ENCODE assay signal across 17 cellular contexts in the genomic region with DNA sequence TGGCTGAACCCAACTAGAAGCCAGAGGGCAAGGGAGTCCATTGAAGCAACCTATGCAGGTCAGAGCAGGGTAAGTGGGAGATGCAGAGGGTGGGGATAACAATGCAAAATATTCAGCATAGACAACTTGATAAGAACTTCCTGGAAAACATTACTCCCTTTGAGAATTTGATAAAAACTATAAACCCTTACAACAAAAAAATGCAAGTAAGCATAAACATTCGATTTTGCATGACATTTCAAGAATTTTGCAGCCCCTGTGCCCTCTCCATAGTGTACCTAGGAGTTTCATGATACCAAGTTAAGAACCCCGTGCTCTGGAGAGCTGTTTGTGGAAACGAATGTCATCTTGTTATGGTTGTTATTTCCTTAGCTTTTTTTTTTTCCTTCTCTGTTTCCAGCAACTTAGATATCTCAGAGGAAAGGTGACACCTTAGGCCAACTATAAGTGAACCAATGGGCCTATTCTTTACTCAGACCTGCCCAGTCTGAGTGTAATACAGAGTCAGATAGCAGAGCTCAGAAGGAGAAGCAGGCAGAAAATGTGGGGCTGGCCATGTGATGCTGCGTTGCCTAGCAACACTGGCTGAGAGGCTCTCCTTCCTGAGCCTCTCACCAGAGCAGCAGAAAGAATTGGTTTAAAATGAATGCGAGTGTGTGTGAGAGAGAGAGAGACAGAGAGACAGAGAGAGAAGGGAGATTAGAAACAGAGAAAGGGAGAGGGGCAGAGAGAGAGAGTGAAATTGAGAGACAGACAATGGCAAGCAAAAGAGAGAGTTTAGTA. TPM values are rescaled to one million over a fixed set of nuclear protein-coding genes. Genes with fewer than 3 reads are reported as not detected.
DNase-seq lines count a peak whose midpoint lies in the region; ATAC-seq and TF ChIP-seq lines count a peak whose summit lies in the region.
"Had no signal": no experiment of that assay in that cellular context is flagged by ENCODE, and none has a peak within 500 bp of the region (broad histone marks: within the 10 kb centered on the region; RNA-seq: fewer than 3 reads in every experiment).

No MANE protein-coding gene starts in this region.

- H3K4me3 ChIP-seq in lower lobe of right lung = no peak overlapping the region
- H3K4me3 ChIP-seq: mucosa of descending colon had no signal

- no peak for TF ChIP-seq CTCF in lower lobe of right lung (IDR thresholded peaks at IDR 0.05)

- no peaks in the 10 kb centered on the region for H3K4me1 ChIP-seq in lower lobe of right lung

- no peaks in the 10 kb centered on the region for H3K36me3 ChIP-seq in lower lobe of right lung

- no peaks in the 10 kb centered on the region for H3K9me3 ChIP-seq in lower lobe of right lung
- H3K9me3 ChIP-seq: mucosa of descending colon had no signal

- ATAC-seq in SK-N-SH treated with all-trans-retinoic acid at 6 μM for 48 hours (peak; percentile 47; the same call in 2 of the 3 replicates), lower lobe of right lung (no peak), GM21390 (IDR thresholded peaks at IDR 0.05; ENCODE audit: unreplicated experiment) (no peak), GM19397 (IDR thresholded peaks at IDR 0.05; ENCODE audit: unreplicated experiment) (no peak)
- ATAC-seq: esophagus mucosa; HCT116; mucosa of descending colon; stimulated activated naive B cell treated with anti-CD40 and anti-IgM and Interleukin-4, amounts not matched to agents 10 μg/mL and 1 μg/mL and 100 μg/mL, for 72 hours had no signal

- H3K27ac ChIP-seq in lower lobe of right lung = no peak overlapping the region

- DNase-seq in DMS53 (lab: John Stamatoyannopoulos, UW) (peak; percentile 63), NCI-H1092 treated with DMSO at 0.1 percent for 48 hours (lab: John Stamatoyannopoulos, UW) (peak; percentile 62), inferior parietal cortex (ENCODE audit: extremely low spot score) (peak; percentile 35), lower lobe of right lung (no peak), RPMI8226 (no peak)
- DNase-seq: activated naive CD4-positive, alpha-beta T cell treated with Interleukin-2 at 50 U/mL for 16 hours; AML-193; mucosa of descending colon; NCI-H146; stimulated activated CD4-positive, alpha-beta T cell treated with anti-CD3 and anti-CD28 coated beads, Interleukin-4, amount 100 ng/mL, for 24 hours; stimulated activated naive B cell treated with anti-CD40 and anti-IgM and Interleukin-4, amounts not matched to agents 10 μg/mL and 1 μg/mL and 100 μg/mL, for 72 hours had no signal

- intact Hi-C loops in lower lobe of right lung (cut with DNase I) = no loop called here

- H3K27me3 ChIP-seq in lower lobe of right lung (ENCODE audit: low read depth) = no peaks in the 10 kb centered on the region

TF ChIP-seq in SK-N-SH treated with all-trans-retinoic acid at 6 μM for 48 hours, 23 proteins besides CTCF, POLR2A, EP300 and RAD21:
- TF ChIP-seq PATZ1 (CRISPR knock-in tag; IDR thresholded peaks at IDR 0.05; ENCODE audit: borderline replicate concordance) = no peak
- no peak for TF ChIP-seq SNAI2 (CRISPR knock-in tag; IDR thresholded peaks at IDR 0.05)
- TF ChIP-seq CREB5 (CRISPR knock-in tag; IDR thresholded peaks at IDR 0.05; ENCODE audit: low read depth) = no peak
- TF ChIP-seq, protein P1, sequence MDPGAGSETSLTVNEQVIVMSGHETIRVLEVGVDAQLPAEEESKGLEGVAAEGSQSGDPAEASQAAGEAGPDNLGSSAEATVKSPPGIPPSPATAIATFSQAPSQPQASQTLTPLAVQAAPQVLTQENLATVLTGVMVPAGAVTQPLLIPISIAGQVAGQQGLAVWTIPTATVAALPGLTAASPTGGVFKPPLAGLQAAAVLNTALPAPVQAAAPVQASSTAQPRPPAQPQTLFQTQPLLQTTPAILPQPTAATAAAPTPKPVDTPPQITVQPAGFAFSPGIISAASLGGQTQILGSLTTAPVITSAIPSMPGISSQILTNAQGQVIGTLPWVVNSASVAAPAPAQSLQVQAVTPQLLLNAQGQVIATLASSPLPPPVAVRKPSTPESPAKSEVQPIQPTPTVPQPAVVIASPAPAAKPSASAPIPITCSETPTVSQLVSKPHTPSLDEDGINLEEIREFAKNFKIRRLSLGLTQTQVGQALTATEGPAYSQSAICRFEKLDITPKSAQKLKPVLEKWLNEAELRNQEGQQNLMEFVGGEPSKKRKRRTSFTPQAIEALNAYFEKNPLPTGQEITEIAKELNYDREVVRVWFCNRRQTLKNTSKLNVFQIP (CRISPR knock-in tag; IDR thresholded peaks at IDR 0.05; ENCODE audit: borderline replicate concordance, low read depth) = no peak
- no peak for TF ChIP-seq CSDC2 (CRISPR knock-in tag; IDR thresholded peaks at IDR 0.05)

RNA-seq across cellular contexts. Expression of gene GABRQ, which starts 36.7 kb away (rescaled TPM):
- total RNA-seq in lower lobe of right lung = not detected
- total RNA-seq: chondrocyte had no signal

Comparison
In these comparisons a context has a peak if more than half of its experiments do, and no peak if none do; other contexts are left out.
1. DNase-seq: peak in DMS53 (single experiment), NCI-H1092 treated with DMSO at 0.1 percent for 48 hours (single experiment) and inferior parietal cortex (single experiment); none in lower lobe of right lung (single experiment) and RPMI8226 (single experiment).